Comparison of ENCODE assay signal across 11 cellular contexts in the genomic region with DNA sequence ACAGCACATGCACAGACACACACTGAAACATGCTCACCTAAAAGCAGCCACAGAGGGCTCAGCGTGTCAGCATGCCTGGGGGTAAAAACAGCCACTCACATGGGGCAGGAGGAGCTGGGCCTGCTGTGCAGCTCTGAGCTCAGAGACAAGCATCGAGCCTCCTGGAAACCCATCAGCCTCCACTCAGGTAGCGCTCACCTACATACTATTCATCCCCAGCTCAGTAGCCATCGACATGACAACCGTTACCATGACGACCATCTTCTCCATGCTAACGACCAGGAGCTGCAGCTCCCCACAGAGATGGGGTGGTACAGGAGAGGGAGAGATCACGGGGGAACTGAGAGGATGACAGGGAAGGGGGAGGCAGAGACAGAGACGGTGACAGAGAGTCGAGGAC. TPM values are rescaled to one million over a fixed set of nuclear protein-coding genes. Genes with fewer than 3 reads are reported as not detected.
A peak's percentile ranks its signal among the peaks of the same experiment; 100 is the strongest.
DNase-seq lines count a peak whose midpoint lies in the region; ATAC-seq, FAIRE-seq and TF ChIP-seq lines count a peak whose summit lies in the region.
"Had no signal": no experiment of that assay in that cellular context is flagged by ENCODE, and none has a peak within 500 bp of the region (broad histone marks: within the 10 kb centered on the region; RNA-seq: fewer than 3 reads in every experiment).

No MANE protein-coding gene starts in this region.

- no peak overlapping the region for H3K4me2 ChIP-seq in H1 (ENCODE audit: insufficient read depth in 1 of 2, low read depth in 2 of 2, low read length in 2 of 2)

- 0 out of 2 replicates have a peak overlapping the region, but pooled peaks have one; percentile 15 for H2AK5ac ChIP-seq in H1 (ENCODE audit: low read depth, low read length)

- H2BK20ac ChIP-seq in H1 (ENCODE audit: low read length): no peak overlapping the region

- H2AFZ ChIP-seq in H1 (ENCODE audit: low read length): no peak overlapping the region

- peak; percentile 26 for DNase-seq in M059J (ENCODE audit: low read depth)
- DNase-seq in NCI-H526 (lab: John Stamatoyannopoulos, UW): peak; percentile 69 to 85
- DNase-seq in H1 (ENCODE audit: low read depth in 1 of 2, low spot score in 2 of 2): no peak
- no peak for DNase-seq in sigmoid colon
- DNase-seq in lower lobe of right lung: no peak
- no peak for DNase-seq in foreskin melanocyte
- DNase-seq in HuH-7.5 (ENCODE audit: low spot score): no peak

- H3K4me3 ChIP-seq in H1 (ENCODE audit: extremely low read depth in 1 of 4, insufficient read depth in 2 of 4, low read depth in 3 of 4, low read length in 4 of 4) (no peak overlapping the region), sigmoid colon (no peak overlapping the region), lower lobe of right lung (no peak overlapping the region)

- peak; percentile 74 for FAIRE-seq in H1 (lab: Jason Lieb, UNC)
- FAIRE-seq: G401.6, HTR-8/SVneo had no signal

- H4K8ac ChIP-seq in H1 (ENCODE audit: extremely low read depth, insufficient read depth, low read length): no peak overlapping the region

- no peaks in the 10 kb centered on the region; a peak in 1 of 4 replicates for H3K79me2 ChIP-seq in H1 (ENCODE audit: control insufficient read depth in 1 of 2, insufficient read depth in 2 of 2, low read length in 2 of 2)

- intact Hi-C loops in sigmoid colon (cut with DNase I): no loop called here
- intact Hi-C loops in lower lobe of right lung (cut with DNase I): no loop called here

- peaks cover 13% of the 10 kb centered on the region for H3K79me1 ChIP-seq in H1 (ENCODE audit: low read depth, low read length)

- no peak for TF ChIP-seq CTCF in H1 (IDR thresholded peaks at IDR 0.05; ENCODE audit: control extremely low read depth in 1 of 3, insufficient read depth in 1 of 3, low read depth in 1 of 3, low read length in 3 of 3)
- TF ChIP-seq CTCF in sigmoid colon (IDR thresholded peaks at IDR 0.05): no peak
- no peak for TF ChIP-seq CTCF in lower lobe of right lung (IDR thresholded peaks at IDR 0.05)

- H3K23ac ChIP-seq in H1 (ENCODE audit: insufficient read length): no peak overlapping the region

- H2BK120ac ChIP-seq in H1 (replicated peaks; ENCODE audit: low read depth, low read length): no peak overlapping the region

- H4K91ac ChIP-seq in H1 (replicated peaks; ENCODE audit: insufficient read length, low read length): no peak overlapping the region

- WGBS in H1 (ENCODE audit: extremely low coverage in 1 of 2, insufficient coverage in 1 of 2, insufficient read length in 1 of 2, insufficient replicate concordance in 2 of 2, low coverage in 1 of 2, low lambda C conversion rate in 2 of 2, missing lambda C conversion rate in 1 of 2), 2 experiments: 47% methylated on average over 10 of the region's 10 CpGs; no CpG with 5 or more reads in 1 of the 2 experiments
- WGBS in sigmoid colon, 2 donors: 57 to 73% methylated on average over 10 of the region's 10 CpGs

- H3K4me1 ChIP-seq in H1 (replicated peaks in 1 of 4; ENCODE audit: control insufficient read depth in 3 of 4, insufficient read depth in 4 of 4, low read length in 3 of 4) (peaks cover 3 to 19% (median 9%) of the 10 kb centered on the region in 4 experiments), sigmoid colon (peaks cover 0 to 87% (median 86%) of the 10 kb centered on the region in 4 donors), lower lobe of right lung (peaks cover 32% of the 10 kb centered on the region)

- H3K4ac ChIP-seq in H1 (replicated peaks; ENCODE audit: insufficient read length, low read depth, low read length): no peak overlapping the region

- no peak overlapping the region for H2BK15ac ChIP-seq in H1 (ENCODE audit: low read length)

- no peaks in the 10 kb centered on the region; a peak in 1 of 4 replicates for H3K9me3 ChIP-seq in H1 (ENCODE audit: insufficient read depth in 2 of 2, low read depth in 1 of 2, low read length in 1 of 2)
- H3K9me3 ChIP-seq in sigmoid colon: no peaks in the 10 kb centered on the region
- no peaks in the 10 kb centered on the region for H3K9me3 ChIP-seq in lower lobe of right lung

- H2BK5ac ChIP-seq in H1 (ENCODE audit: low read depth, low read length): no peak overlapping the region

- peaks cover 9 to 14% of the 10 kb centered on the region in 2 experiments for H4K20me1 ChIP-seq in H1 (replicated peaks in 1 of 2; ENCODE audit: control insufficient read depth in 1 of 2, insufficient read depth in 2 of 2, low read length in 2 of 2)

- H4K5ac ChIP-seq in H1 (ENCODE audit: insufficient read length, low read depth, low read length): no peak overlapping the region

- H2BK12ac ChIP-seq in H1 (ENCODE audit: low read depth, low read length): no peak overlapping the region

- TF ChIP-seq POLR2A in H1 (IDR thresholded peaks at IDR 0.05; ENCODE audit: control extremely low read depth in 1 of 2, low read depth in 2 of 2, low read length in 2 of 2) (no peak), sigmoid colon (IDR thresholded peaks at IDR 0.05) (no peak)

- H3K27ac ChIP-seq in H1 (ENCODE audit: low read depth, low read length) (no peak overlapping the region), sigmoid colon (peak overlapping the region; percentile 72 to 95 (median 86)), lower lobe of right lung (no peak overlapping the region)

- H3K36me3 ChIP-seq in H1 (ENCODE audit: control insufficient read depth in 2 of 4, insufficient read depth in 4 of 4, low read length in 3 of 4): no peaks in the 10 kb centered on the region
- peaks cover 0 to 21% (median 13%) of the 10 kb centered on the region in 4 donors for H3K36me3 ChIP-seq in sigmoid colon
- H3K36me3 ChIP-seq in lower lobe of right lung: peaks cover 8% of the 10 kb centered on the region

- POLR2A ChIA-PET in H1 (lab: Charles Lee; ENCODE audit: partially characterized antibody): interaction anchor here (0.6 to 2.0 kb wide), 7 partner anchors 10 to 33 kb away, joined by 3 to 6 read pairs (median 4); no protein-coding TSS in a partner anchor

- no peak overlapping the region for H3K9ac ChIP-seq in H1 (replicated peaks in 1 of 4; ENCODE audit: extremely low read depth in 1 of 4, low read depth in 3 of 4, low read length in 3 of 4)

- CTCF ChIA-PET in H1 (lab: Charles Lee; ENCODE audit: partially characterized antibody): interaction anchor here (0.6 to 2.1 kb wide), 9 partner anchors 15 to 97 kb away, joined by 3 to 12 read pairs (median 4); no protein-coding TSS in a partner anchor

- H3K56ac ChIP-seq in H1 (replicated peaks; ENCODE audit: insufficient read length, low read depth, low read length): no peak overlapping the region

- H3K18ac ChIP-seq in H1 (ENCODE audit: extremely low read depth, low read length): no peak overlapping the region

- ATAC-seq in lower lobe of right lung (no peak), HG03025 (IDR thresholded peaks at IDR 0.05; ENCODE audit: low FRiP score, unreplicated experiment) (no peak)
- ATAC-seq: activated T-helper 17 cell treated with anti-CD3 and anti-CD28 coated beads, Interleukin-2, amount 50 U/mL, for 72 hours had no signal

- TF ChIP-seq EP300 in H1 (IDR thresholded peaks at IDR 0.05; ENCODE audit: borderline replicate concordance in 1 of 2, low read depth in 2 of 2, low read length in 2 of 2): no peak
- no peak for TF ChIP-seq EP300 in sigmoid colon (IDR thresholded peaks at IDR 0.05)

- H3K14ac ChIP-seq in H1 (ENCODE audit: insufficient read length): no peak overlapping the region

- H3K27me3 ChIP-seq in H1 (replicated peaks in 1 of 4; ENCODE audit: control insufficient read depth in 3 of 4, extremely low read depth in 1 of 4, insufficient read depth in 3 of 4, low read length in 3 of 4) (no peaks in the 10 kb centered on the region), sigmoid colon (no peaks in the 10 kb centered on the region), lower lobe of right lung (ENCODE audit: low read depth) (no peaks in the 10 kb centered on the region)

- no peaks in the 10 kb centered on the region for H3K23me2 ChIP-seq in H1 (ENCODE audit: low read depth, low read length)

- TF ChIP-seq RAD21 in H1 (IDR thresholded peaks at IDR 0.05 in 1 of 2, conservative IDR thresholded peaks at IDR 0.05 in 1 of 2; ENCODE audit: low read depth in 2 of 2, low read length in 2 of 2): no peak

TF ChIP-seq in H1, 55 proteins besides CTCF, POLR2A, EP300 and RAD21:
- TF ChIP-seq KDM1A (IDR thresholded peaks at IDR 0.05; ENCODE audit: borderline replicate concordance, low read length): no peak
- TF ChIP-seq MAFK (IDR thresholded peaks at IDR 0.05; ENCODE audit: low read depth, low read length): no peak
- TF ChIP-seq RBBP5 (IDR thresholded peaks at IDR 0.05; ENCODE audit: borderline replicate concordance, low read depth, low read length): no peak
- no peak for TF ChIP-seq RXRA (IDR thresholded peaks at IDR 0.05; ENCODE audit: insufficient read depth, low read depth, low read length)
- no peak for TF ChIP-seq CHD1 (IDR thresholded peaks at IDR 0.05; ENCODE audit: low read depth, low read length)
- TF ChIP-seq TBP (IDR thresholded peaks at IDR 0.05; ENCODE audit: low read depth, low read length): no peak
- no peak for TF ChIP-seq SP4 (IDR thresholded peaks at IDR 0.05; ENCODE audit: low read length)
- no peak for TF ChIP-seq NRF1 (IDR thresholded peaks at IDR 0.05; ENCODE audit: low read depth, low read length)

RNA-seq across cellular contexts. Expression of a gene that starts 28.6 kb away (rescaled TPM):
- 17.1 and 49.2 TPM in 2 replicates for total RNA-seq in M059J (2014; rRNA removed; shearing (Covaris generic))
- 26.8 and 27.0 TPM in 2 replicates for total RNA-seq in H1 (2021; fragmentation: NEBNext Ultra II Directional; extraction: Animal tissue kit (Norgen Biotek cat#: 25700))
- polyA plus RNA-seq in H1 (2011; rRNA removed): 7.0 and 12.7 TPM in 2 replicates
- 8.1 TPM for polyA plus RNA-seq in H1 (2011; cell fraction: cytosol; rRNA removed)
- 18.5 TPM for polyA plus RNA-seq in H1 (2011; cell fraction: nucleus; rRNA removed)
- polyA plus RNA-seq in H1 (2012, experiment 1 of 2): 17.6 to 28.5 TPM (median 21.8 TPM) in 4 replicates
- polyA plus RNA-seq in H1 (2012, experiment 2 of 2): 15.0 TPM
- 32.4 TPM for polyA plus RNA-seq in H1 (2013, experiment 1 of 2)
- polyA plus RNA-seq in H1 (2013, experiment 2 of 2): 33.1 TPM
- polyA minus RNA-seq in H1 (2011; rRNA and poly(A)+ RNA removed): 8.2 and 9.3 TPM in 2 replicates
- polyA minus RNA-seq in H1 (2011; cell fraction: cytosol; rRNA and poly(A)+ RNA removed): 15.2 TPM
- polyA minus RNA-seq in H1 (2011; cell fraction: nucleus; rRNA and poly(A)+ RNA removed): 12.0 TPM
- 10 to 100 TPM; 29.9 to 91.1 (median 50.7) TPM for total RNA-seq in sigmoid colon
- 10 to 100 TPM in 1 of 3 donors, 1 to 10 TPM in 2; 2.4 to 29.8 (median 6.5) TPM for polyA plus RNA-seq in sigmoid colon
- 43.5 TPM for total RNA-seq in lower lobe of right lung

Comparison
In these comparisons a context has a peak if more than half of its experiments do, and no peak if none do; other contexts are left out.
1. DNase-seq: peak in M059J (single experiment) and NCI-H526 (2 of 2); none in H1 (0 of 2), sigmoid colon (single experiment), lower lobe of right lung (single experiment), foreskin melanocyte (single experiment) and HuH-7.5 (single experiment).
2. H3K27ac ChIP-seq: peak in sigmoid colon (4 of 4); none in H1 (single experiment) and lower lobe of right lung (single experiment).